ENCODE assay signal across 8 cellular contexts in the genomic region with DNA sequence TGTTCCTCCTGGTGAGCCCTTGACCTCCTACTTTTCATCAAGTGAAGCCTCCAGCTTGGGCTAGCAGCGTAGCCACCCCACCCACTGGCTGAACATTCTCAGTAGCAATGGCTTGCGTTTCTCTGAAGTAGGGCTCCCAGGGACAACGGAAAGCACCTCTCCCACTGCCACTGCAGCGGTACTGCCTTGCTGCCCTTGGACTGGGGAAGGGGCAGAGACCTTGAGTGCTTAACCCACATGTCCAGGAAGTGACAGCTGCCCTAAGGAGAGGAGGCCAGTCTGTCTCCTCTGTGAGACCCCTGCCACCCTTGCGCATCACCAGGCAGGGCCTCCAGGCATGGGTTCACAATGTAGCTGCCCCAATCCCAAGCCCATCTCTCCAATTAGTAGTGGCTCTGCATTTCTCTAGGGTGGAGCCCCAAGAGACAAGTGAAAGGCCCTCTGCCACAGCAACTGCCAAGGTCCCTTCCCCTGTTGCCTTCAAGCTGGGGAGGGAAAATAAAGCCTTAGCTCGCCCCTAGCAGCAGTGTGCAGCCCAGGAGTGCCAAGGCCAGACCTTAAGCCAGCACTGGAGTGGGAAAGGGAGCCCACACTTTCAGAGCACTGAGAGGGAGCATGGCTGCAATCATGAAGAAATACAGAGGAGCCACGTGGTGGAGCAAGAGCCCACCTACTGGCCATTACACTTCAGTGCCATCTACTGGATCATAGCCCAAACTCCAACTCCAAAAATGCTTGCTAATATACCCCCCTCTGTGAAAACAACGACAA.
DNase-seq lines count a peak whose midpoint lies in the region; ATAC-seq and TF ChIP-seq lines count a peak whose summit lies in the region.

No MANE protein-coding gene starts in this region.

- intact Hi-C loops in lower leg skin (cut with DNase I; ENCODE audit: low total_unique reads): no loop called here
- intact Hi-C loops in testis (cut with DNase I; ENCODE audit: low total_unique reads): no loop called here
- intact Hi-C loops in naive thymus-derived CD4-positive, alpha-beta T cell (cut with micrococcal nuclease): no loop called here

- no peaks in the 10 kb centered on the region for H3K27me3 ChIP-seq in testis
- H3K27me3 ChIP-seq in naive thymus-derived CD4-positive, alpha-beta T cell (ENCODE audit: control insufficient read depth in 2 of 2, insufficient read depth in 2 of 2, low read length in 2 of 2): no peaks in the 10 kb centered on the region

- no peaks in the 10 kb centered on the region for H3K9me3 ChIP-seq in testis
- no peaks in the 10 kb centered on the region for H3K9me3 ChIP-seq in naive thymus-derived CD4-positive, alpha-beta T cell (ENCODE audit: control insufficient read depth in 2 of 3, low read length in 3 of 3)

- H3K4me3 Mint-ChIP-seq in naive thymus-derived CD4-positive, alpha-beta T cell: no peak overlapping the region

- H3K4me1 ChIP-seq in testis: no peaks in the 10 kb centered on the region
- no peaks in the 10 kb centered on the region for H3K4me1 ChIP-seq in naive thymus-derived CD4-positive, alpha-beta T cell (ENCODE audit: control insufficient read depth in 2 of 2, insufficient read depth in 2 of 2, low read length in 2 of 2)

- H3K4me3 ChIP-seq in lower leg skin (ENCODE audit: low read depth, poor library complexity, severe bottlenecking): no peak overlapping the region
- no peak overlapping the region for H3K4me3 ChIP-seq in testis
- no peak overlapping the region for H3K4me3 ChIP-seq in naive thymus-derived CD4-positive, alpha-beta T cell (ENCODE audit: low read length)

- no peaks in the 10 kb centered on the region for H3K36me3 ChIP-seq in testis (ENCODE audit: low read depth, missing control alignments)
- H3K36me3 ChIP-seq in naive thymus-derived CD4-positive, alpha-beta T cell (ENCODE audit: control insufficient read depth in 2 of 3, insufficient read depth in 3 of 3, low read length in 3 of 3): no peaks in the 10 kb centered on the region

- 75 to 77% methylated on average over 7 to 8 of the region's 8 CpGs for WGBS in lower leg skin, 2 donors
- 79 to 83% methylated on average over 8 of the region's 8 CpGs for WGBS in testis, 2 donors

- TF ChIP-seq POLR2A in lower leg skin (IDR thresholded peaks at IDR 0.05) (no peak), testis (IDR thresholded peaks at IDR 0.05) (no peak)

- no peaks in the 10 kb centered on the region for H3K27me3 Mint-ChIP-seq in naive thymus-derived CD4-positive, alpha-beta T cell

- H3K36me3 Mint-ChIP-seq in naive thymus-derived CD4-positive, alpha-beta T cell: no peaks in the 10 kb centered on the region

- peak; percentile 82 for ATAC-seq in HG02852 (IDR thresholded peaks at IDR 0.05; ENCODE audit: unreplicated experiment)
- ATAC-seq in naive thymus-derived CD4-positive, alpha-beta T cell: no peak

- TF ChIP-seq CTCF in GM12873 (IDR thresholded peaks at IDR 0.05; ENCODE audit: insufficient read depth, low read depth, low read length, missing control alignments) (peak; percentile 61), lower leg skin (IDR thresholded peaks at IDR 0.05) (no peak), testis (IDR thresholded peaks at IDR 0.05) (no peak)

- CTCF ChIA-PET in naive thymus-derived CD4-positive, alpha-beta T cell (lab: Charles Lee): no interaction called here

- H3K4me1 Mint-ChIP-seq in naive thymus-derived CD4-positive, alpha-beta T cell: no peaks in the 10 kb centered on the region

- POLR2A ChIA-PET in naive thymus-derived CD4-positive, alpha-beta T cell (lab: Charles Lee): no interaction called here

- H3K9me3 Mint-ChIP-seq in naive thymus-derived CD4-positive, alpha-beta T cell: peaks cover 4 to 38% (median 15%) of the 10 kb centered on the region in 11 donors

- H3K27ac Mint-ChIP-seq in naive thymus-derived CD4-positive, alpha-beta T cell: no peak overlapping the region

- H3K27ac ChIP-seq in testis: no peak overlapping the region
- H3K27ac ChIP-seq in naive thymus-derived CD4-positive, alpha-beta T cell (ENCODE audit: low read depth, low read length): no peak overlapping the region

- peak; percentile 27 to 32 for DNase-seq in NOMO-1 (lab: John Stamatoyannopoulos, UW; ENCODE audit: unreplicated experiment in 2 of 2)
- DNase-seq in fibroblast of peridontal ligament (ENCODE audit: extremely low read depth): peak; percentile 45
- no peak for DNase-seq in lower leg skin (ENCODE audit: low spot score in 2 of 2)
- DNase-seq in testis: no peak
- DNase-seq in naive thymus-derived CD4-positive, alpha-beta T cell: no peak
- no peak for DNase-seq in NCI-H1694 treated with DMSO at 0.1 percent for 48 hours (lab: John Stamatoyannopoulos, UW)

Comparison
In these comparisons a context has a peak if more than half of its experiments do, and no peak if none do; other contexts are left out.
1. DNase-seq: peak in NOMO-1 (2 of 2) and fibroblast of peridontal ligament (single experiment); none in lower leg skin (0 of 2), testis (single experiment), naive thymus-derived CD4-positive, alpha-beta T cell (0 of 9) and NCI-H1694 treated with DMSO at 0.1 percent for 48 hours (single experiment).